Comparison of ENCODE assay signal across 8 cellular contexts in the genomic region with DNA sequence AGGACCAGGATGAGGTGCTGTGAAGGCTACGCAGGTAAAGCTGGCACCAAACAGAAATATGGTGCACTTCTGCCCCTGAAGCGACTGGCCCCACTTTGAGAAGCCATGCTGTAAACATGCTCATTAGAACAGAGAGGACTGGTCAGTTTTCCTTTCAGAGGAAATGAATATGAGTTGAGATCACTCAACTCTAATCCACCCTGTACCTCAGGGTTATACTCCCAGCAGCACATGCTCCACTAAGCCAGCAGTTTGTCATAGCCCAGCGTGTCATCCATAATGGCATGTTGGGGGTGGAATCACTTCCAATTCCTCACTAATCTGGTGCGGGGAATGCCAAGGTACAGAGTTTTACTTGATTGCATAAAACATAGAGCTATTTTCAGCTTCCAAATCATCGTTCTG.
DNase-seq lines count a peak whose midpoint lies in the region; ATAC-seq and TF ChIP-seq lines count a peak whose summit lies in the region.

No MANE protein-coding gene starts in this region.

- H3K79me2 ChIP-seq in KMS-11 (ENCODE audit: insufficient read depth, low read depth): peaks cover 9% of the 10 kb centered on the region; the same call in 1 of the 2 replicates

- no peak for TF ChIP-seq CTCF in AG09309 (IDR thresholded peaks at IDR 0.05; ENCODE audit: control insufficient read depth, insufficient read depth, low read depth, low read length, missing control alignments)
- no peak for TF ChIP-seq CTCF in KMS-11 (conservative IDR thresholded peaks at IDR 0.05; ENCODE audit: low read depth, low read length)

- H3K4me2 ChIP-seq in KMS-11: peak overlapping the region; percentile 63; the same call in 1 of the 2 replicates

- no peaks in the 10 kb centered on the region for H4K20me1 ChIP-seq in KMS-11 (ENCODE audit: insufficient read depth)

- H3K36me3 ChIP-seq in KMS-11 (ENCODE audit: insufficient read depth) (no peaks in the 10 kb centered on the region), mucosa of rectum (ENCODE audit: control insufficient read depth in 2 of 2, insufficient read depth in 2 of 2, low read length in 2 of 2) (no peaks in the 10 kb centered on the region)

- ATAC-seq in GM18520 (IDR thresholded peaks at IDR 0.05; ENCODE audit: unreplicated experiment): no peak
- no peak for ATAC-seq in GM18873 (IDR thresholded peaks at IDR 0.05; ENCODE audit: low FRiP score, unreplicated experiment)

- H3K27me3 ChIP-seq in KMS-11 (ENCODE audit: insufficient read depth, low read depth) (no peaks in the 10 kb centered on the region), mucosa of rectum (ENCODE audit: control insufficient read depth in 2 of 2, insufficient read depth in 2 of 2, low read length in 2 of 2) (no peaks in the 10 kb centered on the region)

- H3K4me1 ChIP-seq in KMS-11 (ENCODE audit: low read depth, poor library complexity, severe bottlenecking) (peaks cover 98% of the 10 kb centered on the region), mucosa of rectum (ENCODE audit: control insufficient read depth in 2 of 2, insufficient read depth in 2 of 2, low read length in 2 of 2) (peaks cover 27 to 34% of the 10 kb centered on the region in 2 donors)

- no peaks in the 10 kb centered on the region for H3K9me3 ChIP-seq in mucosa of rectum (ENCODE audit: control insufficient read depth in 2 of 2, low read length in 2 of 2)

- no peak overlapping the region for H3K9ac ChIP-seq in KMS-11
- H3K9ac ChIP-seq in mucosa of rectum (ENCODE audit: low read depth in 1 of 2, low read length in 2 of 2): no peak overlapping the region

- H3K27ac ChIP-seq in KMS-11 (peak overlapping the region; percentile 72; the same call in 1 of the 2 replicates), mucosa of rectum (ENCODE audit: low read depth in 2 of 2, low read length in 2 of 2) (peak overlapping the region; percentile 74 to 83)

- H3K4me3 ChIP-seq in AG09309 (ENCODE audit: control insufficient read depth, low read depth, low read length) (peak overlapping the region; percentile 8; the same call in 1 of the 2 replicates), KMS-11 (IDR thresholded peaks at IDR 0.05; ENCODE audit: insufficient read depth, low read depth, low read length) (no peak overlapping the region), mucosa of rectum (ENCODE audit: low read length in 2 of 2) (no peak overlapping the region)

- DNase-seq in AG09309 (ENCODE audit: low read depth) (peak; percentile 81), cerebellar cortex (ENCODE audit: low spot score) (peak; percentile 77), NCI-H1048 (lab: John Stamatoyannopoulos, UW) (no peak)
- no peak for DNase-seq in central memory CD4-positive, alpha-beta T cell

- H2AFZ ChIP-seq in KMS-11 (ENCODE audit: low read depth): no peak overlapping the region

Comparison
In these comparisons a context has a peak if more than half of its experiments do, and no peak if none do; other contexts are left out.
1. DNase-seq: peak in AG09309 (single experiment) and cerebellar cortex (single experiment); none in central memory CD4-positive, alpha-beta T cell (single experiment) and NCI-H1048 (single experiment).